ENCODE assay signal across 34 cellular contexts in the genomic region with DNA sequence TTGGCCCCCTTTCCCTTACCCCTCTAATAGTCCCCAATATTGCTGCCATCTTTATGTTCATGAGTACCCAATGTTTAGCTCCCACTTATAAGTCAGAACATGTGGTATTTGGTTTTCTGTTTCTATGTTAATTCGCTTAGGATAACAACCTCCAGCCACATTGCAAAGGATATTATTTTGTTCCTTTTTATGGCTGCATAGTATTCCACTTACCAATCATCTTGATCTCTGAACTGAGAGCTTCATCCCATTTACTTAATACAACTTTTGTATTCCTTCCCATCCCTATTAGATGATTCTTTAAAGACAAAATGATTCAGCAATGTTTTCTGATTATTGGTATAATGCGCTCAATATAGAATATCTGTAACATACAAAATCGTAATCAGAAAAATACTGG.
"Had no signal": no experiment of that assay in that cellular context is flagged by ENCODE, and none has a peak within 500 bp of the region (broad histone marks: within the 10 kb centered on the region; RNA-seq: fewer than 3 reads in every experiment).

No MANE protein-coding gene starts in this region.

- ATAC-seq: activated CD8-positive, alpha-beta T cell treated with anti-CD3 and anti-CD28 coated beads for 36 hours; activated naive CD4-positive, alpha-beta T cell treated with anti-CD3 and anti-CD28 coated beads, Interleukin-2, amount 50 U/mL, for 72 hours; activated T-cell treated with anti-CD3 and anti-CD28 coated beads, Interleukin-2, amount 50 U/mL, for 4 hours; activated T-cell treated with anti-CD3 and anti-CD28 coated beads, Interleukin-2, amount 50 U/mL, for 72 hours; activated T-helper 17 cell treated with anti-CD3 and anti-CD28 coated beads, Interleukin-2, amount 50 U/mL, for 72 hours; body of pancreas had no signal

- H3K36me3 ChIP-seq: brain microvascular endothelial cell, breast epithelium had no signal

- H3K27me3 ChIP-seq: adrenal gland, body of pancreas, brain microvascular endothelial cell, breast epithelium had no signal

- H3K4me3 ChIP-seq: adrenal gland, body of pancreas, breast epithelium had no signal

- FAIRE-seq: astrocyte, TTC549 had no signal

- DNase-seq: activated B cell treated with CpG ODN at 0.5 μM for 24 hours; activated CD4-positive, alpha-beta memory T cell treated with anti-CD3 and anti-CD28 coated beads for 36 hours; activated CD4-positive, alpha-beta T cell treated with anti-CD3 and anti-CD28 coated beads for 4 hours; activated CD4-positive, alpha-beta T cell treated with anti-CD3 and anti-CD28 coated beads, Interleukin-2, amount 10 ng/mL, durations not matched to agents 24 days and 14 days; activated CD4-positive, alpha-beta T cell treated with anti-CD3 and anti-CD28 coated beads, Interleukin-2, amount 50 U/mL, for 1 hour; activated CD4-positive, alpha-beta T cell treated with anti-CD3 and anti-CD28 coated beads, Interleukin-2, amount 50 U/mL, for 4 hours; activated CD4-positive, CD25-positive, alpha-beta regulatory T cell treated with anti-CD3 and anti-CD28 coated beads, Interleukin-2, amount 50 U/mL, for 72 hours; activated CD8-positive, alpha-beta memory T cell treated with anti-CD3 and anti-CD28 coated beads, Interleukin-2, amount 50 U/mL, for 4 hours; activated CD8-positive, alpha-beta T cell treated with anti-CD3 and anti-CD28 coated beads for 36 hours; activated effector memory CD4-positive, alpha-beta T cell treated with anti-CD3 and anti-CD28 coated beads, Interleukin-2, amount 50 U/mL, for 16 hours; activated gamma-delta T cell treated with Interleukin-2 at 50 U/mL for 16 hours; activated naive CD4-positive, alpha-beta T cell; activated naive CD4-positive, alpha-beta T cell treated with anti-CD3 and anti-CD28 coated beads for 36 hours; activated naive CD4-positive, alpha-beta T cell treated with anti-CD3 and anti-CD28 coated beads, Interleukin-2, amount 50 U/mL, for 16 hours; activated naive CD8-positive, alpha-beta T cell treated with anti-CD3 and anti-CD28 coated beads for 36 hours; activated T-cell treated with anti-CD3 and anti-CD28 coated beads for 4 hours; activated T-cell treated with anti-CD3 and anti-CD28 coated beads, Interleukin-2, amount 50 U/mL, for 1 hour; activated T-cell treated with anti-CD3 and anti-CD28 coated beads, Interleukin-2, amount 50 U/mL, for 4 hours; activated T-cell treated with anti-CD3 and anti-CD28 coated beads, Interleukin-2, amount 50 U/mL, for 72 hours; adrenal gland; amniotic stem cell; aorta; body of pancreas; brain microvascular endothelial cell; central memory CD4-positive, alpha-beta T cell; T-helper 1 cell; T-helper 2 cell; T-helper 9 cell had no signal

- H3K27ac ChIP-seq: adrenal gland, body of pancreas, brain microvascular endothelial cell, breast epithelium, VCaP had no signal

- H3K4me1 ChIP-seq: adrenal gland, body of pancreas, breast epithelium had no signal

- H3K9me3 ChIP-seq: adrenal gland, body of pancreas, breast epithelium had no signal
